ENCODE assay signal across 2 cellular contexts in genomic region chr6:135230702-135231468, GRCh38.
TF ChIP-seq lines count a peak whose summit lies in the region.

No MANE protein-coding gene starts in this region.

TF ChIP-seq in SK-N-SH, 30 proteins besides CTCF, POLR2A, EP300 and RAD21 (continued from another document):
- TF ChIP-seq TAF1 (IDR thresholded peaks at IDR 0.05; ENCODE audit: borderline replicate concordance, low read depth, low read length) (no peak), TEAD4 (IDR thresholded peaks at IDR 0.05; ENCODE audit: borderline replicate concordance, insufficient read depth) (no peak), RCOR1 (IDR thresholded peaks at IDR 0.05; ENCODE audit: low read length) (no peak), RXRA (IDR thresholded peaks at IDR 0.05; ENCODE audit: borderline replicate concordance, low read depth) (no peak), FOSL2 (IDR thresholded peaks at IDR 0.05; ENCODE audit: borderline replicate concordance, low read depth) (no peak), USF2 (IDR thresholded peaks at IDR 0.05; ENCODE audit: borderline replicate concordance, low read depth, low read length) (no peak), RFX5 (IDR thresholded peaks at IDR 0.05; ENCODE audit: low read length) (no peak), REST (IDR thresholded peaks at IDR 0.05; ENCODE audit: low read depth, low read length) (no peak)
TF ChIP-seq in SK-N-SH: peak in this region for 0.

TF ChIP-seq in SK-N-SH treated with all-trans-retinoic acid at 6 μM for 48 hours, 23 proteins besides CTCF, POLR2A, EP300 and RAD21 (continued from another document):
- no peak for TF ChIP-seq TSHZ2 (CRISPR knock-in tag; IDR thresholded peaks at IDR 0.05)
